11 cellular contexts compared by ENCODE assay signal in the genomic region with DNA sequence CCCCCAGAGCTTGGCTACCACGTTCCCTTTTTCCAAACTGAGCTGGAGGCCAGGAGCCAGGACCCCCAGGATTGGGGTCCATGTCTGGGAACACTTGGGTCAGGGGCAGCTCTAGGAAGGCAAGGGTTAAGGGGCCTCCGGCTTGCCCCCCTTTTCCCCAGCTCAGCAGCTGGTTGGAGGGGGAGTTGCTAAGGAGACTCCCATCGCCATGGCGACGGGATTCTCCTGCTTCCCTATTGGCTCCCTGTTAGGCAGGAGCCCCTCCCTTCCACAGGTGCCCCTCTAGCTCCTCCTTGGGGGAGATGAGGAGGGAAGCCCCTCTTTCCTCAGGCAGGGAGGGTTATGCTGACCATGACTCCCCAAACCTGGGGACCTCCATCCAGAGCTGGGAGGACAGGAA. TPM values are rescaled to one million over a fixed set of nuclear protein-coding genes. Genes with fewer than 3 reads are reported as not detected.
DNase-seq lines count a peak whose midpoint lies in the region; ATAC-seq and TF ChIP-seq lines count a peak whose summit lies in the region.
"Had no signal": no experiment of that assay in that cellular context is flagged by ENCODE, and none has a peak within 500 bp of the region (broad histone marks: within the 10 kb centered on the region; RNA-seq: fewer than 3 reads in every experiment).

No MANE protein-coding gene starts in this region.

- peaks cover 4% of the 10 kb centered on the region for H4K20me1 ChIP-seq in osteoblast (ENCODE audit: insufficient read depth, low read length)

- H3K4me1 ChIP-seq in osteoblast (ENCODE audit: insufficient read depth, low read length) = no peaks in the 10 kb centered on the region

- H3K36me3 ChIP-seq in osteoblast (ENCODE audit: insufficient read depth, low read length) = peaks cover 4% of the 10 kb centered on the region
- H3K36me3 ChIP-seq: HAP-1 had no signal

- ATAC-seq in omental fat pad (ENCODE audit: low FRiP score) = no peak
- ATAC-seq in GM21786 (IDR thresholded peaks at IDR 0.05; ENCODE audit: unreplicated experiment) = no peak
- ATAC-seq: activated naive CD8-positive, alpha-beta T cell treated with anti-CD3 and anti-CD28 coated beads, Interleukin-2, amount 50 U/mL, for 24 hours had no signal

- H3K9me3 ChIP-seq in osteoblast (ENCODE audit: low read depth, low read length) = no peaks in the 10 kb centered on the region
- H3K9me3 ChIP-seq: HAP-1 had no signal

- H3K27me3 ChIP-seq in osteoblast (ENCODE audit: insufficient read depth, low read length) = no peaks in the 10 kb centered on the region

- peak; percentile 46 for DNase-seq in NCI-H146 (lab: John Stamatoyannopoulos, UW)
- DNase-seq in NCI-H146 treated with DMSO at 0.1 percent for 48 hours (lab: John Stamatoyannopoulos, UW; ENCODE audit: unreplicated experiment) = no peak
- peak; percentile 20 for DNase-seq in NCI-H2171 (lab: John Stamatoyannopoulos, UW)
- DNase-seq in choroid plexus epithelial cell (ENCODE audit: low read depth) = peak; percentile 41
- peak; percentile 89 for DNase-seq in osteoblast (ENCODE audit: insufficient read length, low spot score, missing footprints)
- DNase-seq in stimulated activated CD4-positive, alpha-beta T cell treated with anti-CD3 and anti-CD28 coated beads, Interleukin-4, amount 100 ng/mL, for 1 hour = no peak
- no peak for DNase-seq in omental fat pad (ENCODE audit: low spot score)
- DNase-seq: activated naive CD8-positive, alpha-beta T cell treated with anti-CD3 and anti-CD28 coated beads, Interleukin-2, amount 50 U/mL, for 24 hours; stimulated activated CD4-positive, alpha-beta T cell treated with anti-CD3 and anti-CD28 coated beads, Interleukin-2, amount 100 ng/mL, for 24 hours had no signal

- no peak overlapping the region for H3K4me2 ChIP-seq in osteoblast (ENCODE audit: insufficient read depth, low read length)

- H3K4me3 ChIP-seq in choroid plexus epithelial cell (ENCODE audit: low read depth, low read length) (no peak overlapping the region), osteoblast (ENCODE audit: insufficient read depth, low read length) (no peak overlapping the region)
- H3K4me3 ChIP-seq: HAP-1 had no signal

- H2AFZ ChIP-seq in osteoblast (ENCODE audit: low read length) = no peak overlapping the region

- no peak overlapping the region for H3K27ac ChIP-seq in osteoblast (ENCODE audit: low read depth, low read length)

- no peak for TF ChIP-seq CTCF in choroid plexus epithelial cell (conservative IDR thresholded peaks at IDR 0.05; ENCODE audit: low read depth, low read length)
- TF ChIP-seq CTCF in osteoblast (IDR thresholded peaks at IDR 0.05; ENCODE audit: extremely low read depth, low read depth, low read length) = no peak
- no peak for TF ChIP-seq CTCF in omental fat pad (IDR thresholded peaks at IDR 0.05)

- H3K79me2 ChIP-seq in osteoblast (ENCODE audit: insufficient read depth, low read length) = no peaks in the 10 kb centered on the region

RNA-seq across cellular contexts. Expression of gene PDE4A, which starts 33.9 kb away (rescaled TPM):
- total RNA-seq in osteoblast (5.1 and 8.3 TPM in 2 replicates), omental fat pad (10 to 100 TPM in 3 of 4 donors, 1 to 10 TPM in 1; 9.8 to 30.3 (median 16.2) TPM)

RNA-seq across cellular contexts. Expression of gene KEAP1, which starts 48.9 kb away (rescaled TPM):
- total RNA-seq in osteoblast (64.8 and 77.1 TPM in 2 replicates), omental fat pad (10 to 100 TPM; 53.2 to 65.6 (median 59.3) TPM)

RNA-seq across cellular contexts. Expression of gene CDC37, which starts 50.9 kb away (rescaled TPM):
- total RNA-seq in osteoblast = 131 and 154 TPM in 2 replicates
- total RNA-seq in omental fat pad = 100 to 1,000 TPM; 146 to 308 (median 195) TPM

Comparison
In these comparisons a context has a peak if more than half of its experiments do, and no peak if none do; other contexts are left out.
1. DNase-seq: peak in NCI-H146 (single experiment), NCI-H2171 (single experiment), choroid plexus epithelial cell (single experiment) and osteoblast (single experiment); none in NCI-H146 treated with DMSO at 0.1 percent for 48 hours (single experiment), stimulated activated CD4-positive, alpha-beta T cell treated with anti-CD3 and anti-CD28 coated beads, Interleukin-4, amount 100 ng/mL, for 1 hour (single experiment) and omental fat pad (single experiment).